In the genomic region with DNA sequence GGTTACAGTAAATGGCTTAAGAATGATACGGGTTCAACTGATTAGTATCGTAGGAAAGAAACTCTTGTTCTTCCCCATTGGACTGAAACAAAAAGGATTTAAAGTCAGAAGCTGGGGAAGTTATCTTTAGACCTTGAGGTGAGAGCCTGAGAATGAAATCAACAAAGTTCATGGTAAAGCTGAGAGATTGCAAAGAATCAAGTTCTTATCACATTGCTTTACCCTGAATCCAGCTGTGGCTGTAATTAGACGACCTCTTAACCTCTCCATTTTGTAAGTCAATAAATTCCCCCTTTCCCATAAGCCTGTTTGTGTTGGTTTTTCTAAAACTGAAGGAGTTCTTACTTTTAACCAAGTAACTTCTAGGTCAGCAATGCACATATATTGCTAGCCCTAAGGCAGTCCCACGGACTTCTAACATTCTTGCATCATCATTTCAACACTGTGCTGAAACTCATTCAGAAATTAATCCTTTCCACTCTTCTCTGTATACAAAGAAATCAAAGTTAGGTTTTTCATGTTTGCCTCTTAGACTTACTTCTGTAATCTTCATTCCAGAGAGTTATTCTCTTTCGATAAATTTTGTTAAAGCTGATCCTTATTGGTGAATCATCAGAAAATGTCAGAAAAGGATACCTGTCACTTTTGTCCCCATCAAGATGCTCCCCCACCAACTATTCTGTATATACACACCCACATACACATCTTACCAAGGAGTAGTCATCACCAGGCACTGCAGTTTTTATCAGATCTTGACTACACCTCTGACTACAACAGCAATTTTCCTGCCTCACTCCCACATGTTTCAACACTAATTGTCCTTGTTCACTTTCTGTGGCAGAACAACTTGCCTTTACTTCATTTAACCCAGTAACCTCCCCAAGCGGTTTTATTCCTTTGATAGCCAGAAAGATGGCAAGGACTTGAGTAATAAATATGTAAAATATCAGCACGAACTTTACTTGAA, we compare ENCODE assay signal across 1 cellular context.
A peak's percentile ranks its signal among the peaks of the same experiment; 100 is the strongest.
TF ChIP-seq lines count a peak whose summit lies in the region.

No MANE protein-coding gene starts in this region.

TF ChIP-seq in HEK293, 187 proteins besides CTCF, POLR2A, EP300 and RAD21 (continued from another document):
- TF ChIP-seq, protein P1, sequence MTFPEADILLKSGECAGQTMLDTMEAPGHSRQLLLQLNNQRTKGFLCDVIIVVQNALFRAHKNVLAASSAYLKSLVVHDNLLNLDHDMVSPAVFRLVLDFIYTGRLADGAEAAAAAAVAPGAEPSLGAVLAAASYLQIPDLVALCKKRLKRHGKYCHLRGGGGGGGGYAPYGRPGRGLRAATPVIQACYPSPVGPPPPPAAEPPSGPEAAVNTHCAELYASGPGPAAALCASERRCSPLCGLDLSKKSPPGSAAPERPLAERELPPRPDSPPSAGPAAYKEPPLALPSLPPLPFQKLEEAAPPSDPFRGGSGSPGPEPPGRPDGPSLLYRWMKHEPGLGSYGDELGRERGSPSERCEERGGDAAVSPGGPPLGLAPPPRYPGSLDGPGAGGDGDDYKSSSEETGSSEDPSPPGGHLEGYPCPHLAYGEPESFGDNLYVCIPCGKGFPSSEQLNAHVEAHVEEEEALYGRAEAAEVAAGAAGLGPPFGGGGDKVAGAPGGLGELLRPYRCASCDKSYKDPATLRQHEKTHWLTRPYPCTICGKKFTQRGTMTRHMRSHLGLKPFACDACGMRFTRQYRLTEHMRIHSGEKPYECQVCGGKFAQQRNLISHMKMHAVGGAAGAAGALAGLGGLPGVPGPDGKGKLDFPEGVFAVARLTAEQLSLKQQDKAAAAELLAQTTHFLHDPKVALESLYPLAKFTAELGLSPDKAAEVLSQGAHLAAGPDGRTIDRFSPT (tag by site-specific recombination; IDR thresholded peaks at IDR 0.05): no peak
- TF ChIP-seq HOXC10 (CRISPR knock-in tag; IDR thresholded peaks at IDR 0.05) (no peak), MEIS1 (CRISPR knock-in tag; IDR thresholded peaks at IDR 0.05; ENCODE audit: borderline replicate concordance) (no peak), ZNF624 (tag by site-specific recombination; IDR thresholded peaks at IDR 0.05) (no peak), MZF1 (tag by site-specific recombination; IDR thresholded peaks at IDR 0.05; ENCODE audit: borderline replicate concordance) (no peak), EGR2 (tag by site-specific recombination; IDR thresholded peaks at IDR 0.05; ENCODE audit: low read depth) (peak; percentile 65), GFI1B (tag by site-specific recombination; IDR thresholded peaks at IDR 0.05) (no peak), ZBTB1 (tag by site-specific recombination; IDR thresholded peaks at IDR 0.05) (no peak), ZNF335 (tag by site-specific recombination; conservative IDR thresholded peaks at IDR 0.05) (peak; percentile 51)
- TF ChIP-seq, protein P2, sequence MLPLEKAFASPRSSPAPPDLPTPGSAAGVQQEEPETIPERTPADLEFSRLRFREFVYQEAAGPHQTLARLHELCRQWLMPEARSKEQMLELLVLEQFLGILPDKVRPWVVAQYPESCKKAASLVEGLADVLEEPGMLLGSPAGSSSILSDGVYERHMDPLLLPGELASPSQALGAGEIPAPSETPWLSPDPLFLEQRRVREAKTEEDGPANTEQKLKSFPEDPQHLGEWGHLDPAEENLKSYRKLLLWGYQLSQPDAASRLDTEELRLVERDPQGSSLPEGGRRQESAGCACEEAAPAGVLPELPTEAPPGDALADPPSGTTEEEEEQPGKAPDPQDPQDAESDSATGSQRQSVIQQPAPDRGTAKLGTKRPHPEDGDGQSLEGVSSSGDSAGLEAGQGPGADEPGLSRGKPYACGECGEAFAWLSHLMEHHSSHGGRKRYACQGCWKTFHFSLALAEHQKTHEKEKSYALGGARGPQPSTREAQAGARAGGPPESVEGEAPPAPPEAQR (tag by site-specific recombination; IDR thresholded peaks at IDR 0.05): no peak
